In genomic region chr12:80624986-80625530, GRCh38 we compare ENCODE assay signal across 20 cellular contexts.
"Had no signal": no experiment of that assay in that cellular context is flagged by ENCODE, and none has a peak within 500 bp of the region (broad histone marks: within the 10 kb centered on the region; RNA-seq: fewer than 3 reads in every experiment).

No MANE protein-coding gene starts in this region.

- H3K27me3 ChIP-seq: hepatocyte, neural progenitor cell, sigmoid colon, thyroid gland had no signal

- H3K9ac ChIP-seq: neural progenitor cell had no signal

- H3K27ac ChIP-seq: coronary artery, epithelial cell of prostate, hepatocyte, left ventricle myocardium inferior, neural progenitor cell, thyroid gland had no signal

- H3K4me1 ChIP-seq: neural progenitor cell, sigmoid colon, thyroid gland had no signal

- H3K36me3 ChIP-seq: left ventricle myocardium inferior, neural progenitor cell, sigmoid colon, thyroid gland had no signal

- H3K9me3 ChIP-seq: left ventricle myocardium inferior, sigmoid colon, thyroid gland had no signal

- H3K4me3 ChIP-seq: coronary artery, hepatocyte, left ventricle myocardium inferior, neural progenitor cell, sigmoid colon, thyroid gland had no signal

- ATAC-seq: activated CD4-positive, alpha-beta T cell treated with anti-CD3 and anti-CD28 coated beads for 36 hours; naive thymus-derived CD8-positive, alpha-beta T cell; T-helper 17 cell had no signal

- H3K4me2 ChIP-seq: hepatocyte, neural progenitor cell had no signal

- H2AFZ ChIP-seq: hepatocyte, neural progenitor cell had no signal

- DNase-seq: activated B cell treated with CpG ODN at 0.5 μM for 24 hours; activated CD4-positive, alpha-beta T cell treated with anti-CD3 and anti-CD28 coated beads for 36 hours; activated CD4-positive, alpha-beta T cell treated with anti-CD3 and anti-CD28 coated beads, Interleukin-2, amount 50 U/mL, for 48 hours; activated naive CD4-positive, alpha-beta T cell treated with Interleukin-2 at 50 U/mL for 16 hours; activated naive CD8-positive, alpha-beta T cell treated with anti-CD3 and anti-CD28 coated beads for 36 hours; activated T-cell treated with anti-CD3 and anti-CD28 coated beads, Interleukin-2, amount 50 U/mL, for 48 hours; amygdala; cerebellar nuclear complex; left ventricle myocardium inferior; naive thymus-derived CD8-positive, alpha-beta T cell; retina; sigmoid colon; stimulated activated CD4-positive, alpha-beta T cell treated with anti-CD3 and anti-CD28 coated beads, Interleukin-1b, Interleukin-23, amount 100 ng/mL, for 48 hours; substantia nigra; T-helper 17 cell; thyroid gland had no signal
